2 cellular contexts compared by ENCODE assay signal in genomic region chr16:86578499-86579267, GRCh38.
TF ChIP-seq lines count a peak whose summit lies in the region.

Gene FOXL1 (plus strand): TSS chr16:86578549. CDS start chr16:86578724, 175 bp downstream.

TF ChIP-seq in liver, 16 proteins besides CTCF, POLR2A, EP300 and RAD21 (continued from another document):
- TF ChIP-seq REST (IDR thresholded peaks at IDR 0.05) (no peak), EGR1 (IDR thresholded peaks at IDR 0.05; ENCODE audit: low read depth in 2 of 2) (no peak), YY1 (IDR thresholded peaks at IDR 0.05) (no peak), HNF4G (IDR thresholded peaks at IDR 0.05) (no peak), HNF4A (conservative IDR thresholded peaks at IDR 0.05) (no peak), GABPA (IDR thresholded peaks at IDR 0.05 in 1 of 2, conservative IDR thresholded peaks at IDR 0.05 in 1 of 2) (no peak), RXRA (IDR thresholded peaks at IDR 0.05) (no peak), ZBTB33 (IDR thresholded peaks at IDR 0.05) (no peak), FOXA2 (IDR thresholded peaks at IDR 0.05) (no peak), JUND (IDR thresholded peaks at IDR 0.05) (no peak), SP1 (IDR thresholded peaks at IDR 0.05) (no peak)
- TF ChIP-seq, protein P1, sequence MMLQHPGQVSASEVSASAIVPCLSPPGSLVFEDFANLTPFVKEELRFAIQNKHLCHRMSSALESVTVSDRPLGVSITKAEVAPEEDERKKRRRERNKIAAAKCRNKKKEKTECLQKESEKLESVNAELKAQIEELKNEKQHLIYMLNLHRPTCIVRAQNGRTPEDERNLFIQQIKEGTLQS (IDR thresholded peaks at IDR 0.05): no peak

TF ChIP-seq in HepG2, 621 proteins besides CTCF, POLR2A, EP300 and RAD21 (continued from another document):
- TF ChIP-seq JUNB (CRISPR knock-in tag; IDR thresholded peaks at IDR 0.05; ENCODE audit: borderline replicate concordance) (no peak), RBM22 (optimal IDR thresholded peaks at IDR 0.05; ENCODE audit: low read length) (no peak), FOXK1 (CRISPR knock-in tag; IDR thresholded peaks at IDR 0.05; ENCODE audit: borderline replicate concordance, low read depth) (no peak), ZNF788 (CRISPR knock-in tag; IDR thresholded peaks at IDR 0.05; ENCODE audit: borderline replicate concordance) (no peak)
- TF ChIP-seq, protein P2, sequence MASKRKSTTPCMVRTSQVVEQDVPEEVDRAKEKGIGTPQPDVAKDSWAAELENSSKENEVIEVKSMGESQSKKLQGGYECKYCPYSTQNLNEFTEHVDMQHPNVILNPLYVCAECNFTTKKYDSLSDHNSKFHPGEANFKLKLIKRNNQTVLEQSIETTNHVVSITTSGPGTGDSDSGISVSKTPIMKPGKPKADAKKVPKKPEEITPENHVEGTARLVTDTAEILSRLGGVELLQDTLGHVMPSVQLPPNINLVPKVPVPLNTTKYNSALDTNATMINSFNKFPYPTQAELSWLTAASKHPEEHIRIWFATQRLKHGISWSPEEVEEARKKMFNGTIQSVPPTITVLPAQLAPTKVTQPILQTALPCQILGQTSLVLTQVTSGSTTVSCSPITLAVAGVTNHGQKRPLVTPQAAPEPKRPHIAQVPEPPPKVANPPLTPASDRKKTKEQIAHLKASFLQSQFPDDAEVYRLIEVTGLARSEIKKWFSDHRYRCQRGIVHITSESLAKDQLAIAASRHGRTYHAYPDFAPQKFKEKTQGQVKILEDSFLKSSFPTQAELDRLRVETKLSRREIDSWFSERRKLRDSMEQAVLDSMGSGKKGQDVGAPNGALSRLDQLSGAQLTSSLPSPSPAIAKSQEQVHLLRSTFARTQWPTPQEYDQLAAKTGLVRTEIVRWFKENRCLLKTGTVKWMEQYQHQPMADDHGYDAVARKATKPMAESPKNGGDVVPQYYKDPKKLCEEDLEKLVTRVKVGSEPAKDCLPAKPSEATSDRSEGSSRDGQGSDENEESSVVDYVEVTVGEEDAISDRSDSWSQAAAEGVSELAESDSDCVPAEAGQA (IDR thresholded peaks at IDR 0.05; ENCODE audit: low read depth): no peak
- TF ChIP-seq, protein P2 (CRISPR knock-in tag; IDR thresholded peaks at IDR 0.05; ENCODE audit: borderline replicate concordance): no peak
